In the genomic region with DNA sequence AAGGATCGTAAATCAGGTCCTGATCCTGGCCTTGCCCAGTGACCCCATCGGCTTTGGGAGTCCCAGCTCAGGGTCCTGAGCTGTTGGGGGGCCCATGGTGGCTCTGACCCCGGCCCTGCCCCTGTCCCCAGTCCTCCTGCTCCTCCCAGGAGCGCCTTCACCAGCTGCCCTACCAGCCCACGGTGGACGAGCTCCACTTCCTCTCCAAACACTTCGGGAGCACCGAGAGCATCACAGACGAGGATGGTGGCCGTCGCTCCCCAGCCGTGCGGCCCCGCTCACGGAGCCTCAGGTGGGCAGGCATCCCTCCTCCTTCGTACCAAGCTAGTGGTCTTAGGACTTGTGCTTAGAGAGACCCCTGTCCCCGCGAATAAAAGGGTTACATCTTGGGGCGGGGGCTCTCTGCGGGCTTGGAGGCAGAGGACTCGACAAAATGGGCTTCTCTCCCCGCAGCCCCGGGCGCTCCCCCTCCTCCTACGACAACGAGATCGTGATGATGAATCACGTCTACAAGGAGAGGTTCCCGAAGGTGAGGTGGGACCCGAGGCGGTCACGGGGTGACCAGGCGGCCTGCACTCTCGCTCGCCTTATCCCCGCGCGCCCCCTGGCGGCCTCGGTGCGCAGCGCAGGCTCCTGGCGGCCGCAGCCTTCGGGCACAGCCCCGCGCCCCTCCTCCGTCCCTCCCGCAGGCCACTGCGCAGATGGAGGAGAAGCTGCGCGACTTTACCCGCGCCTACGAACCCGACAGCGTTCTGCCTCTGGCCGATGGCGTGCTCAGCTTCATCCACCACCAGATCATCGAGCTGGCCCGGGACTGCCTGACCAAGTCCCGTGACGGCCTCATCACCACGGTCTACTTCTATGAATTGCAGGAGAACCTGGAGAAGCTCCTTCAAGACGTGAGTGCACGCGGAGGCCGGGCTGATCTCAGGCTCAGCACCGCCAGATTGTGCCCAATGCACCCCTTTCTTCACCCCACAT, we compare ENCODE assay signal across 7 cellular contexts.
DNase-seq lines count a peak whose midpoint lies in the region; TF ChIP-seq lines count a peak whose summit lies in the region.

No MANE protein-coding gene starts in this region.

- H3K9me3 ChIP-seq in neutrophil = no peaks in the 10 kb centered on the region

- no peaks in the 10 kb centered on the region for H3K36me3 ChIP-seq in neutrophil

- peaks cover 5 to 9% of the 10 kb centered on the region in 2 experiments for H3K4me1 ChIP-seq in neutrophil (ENCODE audit: control insufficient read depth in 1 of 2, insufficient read depth in 1 of 2, low read depth in 1 of 2, low read length in 1 of 2)

- peak; percentile 88 for TF ChIP-seq RAD21 in Ishikawa (IDR thresholded peaks at IDR 0.05; ENCODE audit: low read depth)

- peak; percentile 99 for TF ChIP-seq CTCF in GM12873 (IDR thresholded peaks at IDR 0.05; ENCODE audit: insufficient read depth, low read depth, low read length, missing control alignments)
- peak; percentile 99 for TF ChIP-seq CTCF in neutrophil (IDR thresholded peaks at IDR 0.05)

- DNase-seq in SHP77 treated with DMSO at 0.1 percent for 48 hours (lab: John Stamatoyannopoulos, UW) (peak; percentile 15), fibroblast of the conjunctiva (ENCODE audit: low read depth) (peak; percentile 56), stromal cell of bone marrow (ENCODE audit: low read depth) (peak; percentile 60)
- peak; percentile 95 for DNase-seq in activated effector memory CD4-positive, alpha-beta T cell treated with anti-CD3 and anti-CD28 coated beads, Interleukin-2, amount 50 U/mL, for 16 hours

- H3K27me3 ChIP-seq in neutrophil = peaks cover 82% of the 10 kb centered on the region

- H3K4me3 ChIP-seq in neutrophil (ENCODE audit: low read depth in 1 of 2, low read length in 1 of 2) = peak overlapping the region in 1 of 2 experiments; percentile 49

- TF ChIP-seq EP300 in Ishikawa (IDR thresholded peaks at IDR 0.05; ENCODE audit: borderline replicate concordance) = no peak

- no peak overlapping the region for H3K27ac ChIP-seq in neutrophil

TF ChIP-seq in Ishikawa, 13 proteins besides CTCF, POLR2A, EP300 and RAD21:
- TF ChIP-seq CEBPB (IDR thresholded peaks at IDR 0.05) (no peak), NFIC (IDR thresholded peaks at IDR 0.05) (no peak), TCF12 (IDR thresholded peaks at IDR 0.05; ENCODE audit: low read depth) (peak; percentile 23; the same call in 1 of the 2 replicates), CREB1 (IDR thresholded peaks at IDR 0.05; ENCODE audit: low read depth) (no peak), TAF1 (IDR thresholded peaks at IDR 0.05; ENCODE audit: low read depth) (no peak), TEAD4 (IDR thresholded peaks at IDR 0.05) (no peak), EGR1 (IDR thresholded peaks at IDR 0.05) (no peak), ZBTB7A (IDR thresholded peaks at IDR 0.05; ENCODE audit: low read depth) (no peak; the same call in 1 of the 2 replicates), FOXM1 (IDR thresholded peaks at IDR 0.05; ENCODE audit: borderline replicate concordance, low read depth) (no peak), USF1 (IDR thresholded peaks at IDR 0.05) (peak; percentile 69), YY1 (IDR thresholded peaks at IDR 0.05; ENCODE audit: low read depth) (no peak)
- TF ChIP-seq, protein P1, sequence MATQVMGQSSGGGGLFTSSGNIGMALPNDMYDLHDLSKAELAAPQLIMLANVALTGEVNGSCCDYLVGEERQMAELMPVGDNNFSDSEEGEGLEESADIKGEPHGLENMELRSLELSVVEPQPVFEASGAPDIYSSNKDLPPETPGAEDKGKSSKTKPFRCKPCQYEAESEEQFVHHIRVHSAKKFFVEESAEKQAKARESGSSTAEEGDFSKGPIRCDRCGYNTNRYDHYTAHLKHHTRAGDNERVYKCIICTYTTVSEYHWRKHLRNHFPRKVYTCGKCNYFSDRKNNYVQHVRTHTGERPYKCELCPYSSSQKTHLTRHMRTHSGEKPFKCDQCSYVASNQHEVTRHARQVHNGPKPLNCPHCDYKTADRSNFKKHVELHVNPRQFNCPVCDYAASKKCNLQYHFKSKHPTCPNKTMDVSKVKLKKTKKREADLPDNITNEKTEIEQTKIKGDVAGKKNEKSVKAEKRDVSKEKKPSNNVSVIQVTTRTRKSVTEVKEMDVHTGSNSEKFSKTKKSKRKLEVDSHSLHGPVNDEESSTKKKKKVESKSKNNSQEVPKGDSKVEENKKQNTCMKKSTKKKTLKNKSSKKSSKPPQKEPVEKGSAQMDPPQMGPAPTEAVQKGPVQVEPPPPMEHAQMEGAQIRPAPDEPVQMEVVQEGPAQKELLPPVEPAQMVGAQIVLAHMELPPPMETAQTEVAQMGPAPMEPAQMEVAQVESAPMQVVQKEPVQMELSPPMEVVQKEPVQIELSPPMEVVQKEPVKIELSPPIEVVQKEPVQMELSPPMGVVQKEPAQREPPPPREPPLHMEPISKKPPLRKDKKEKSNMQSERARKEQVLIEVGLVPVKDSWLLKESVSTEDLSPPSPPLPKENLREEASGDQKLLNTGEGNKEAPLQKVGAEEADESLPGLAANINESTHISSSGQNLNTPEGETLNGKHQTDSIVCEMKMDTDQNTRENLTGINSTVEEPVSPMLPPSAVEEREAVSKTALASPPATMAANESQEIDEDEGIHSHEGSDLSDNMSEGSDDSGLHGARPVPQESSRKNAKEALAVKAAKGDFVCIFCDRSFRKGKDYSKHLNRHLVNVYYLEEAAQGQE (IDR thresholded peaks at IDR 0.05; ENCODE audit: low read depth) = no peak
- TF ChIP-seq, protein P2, sequence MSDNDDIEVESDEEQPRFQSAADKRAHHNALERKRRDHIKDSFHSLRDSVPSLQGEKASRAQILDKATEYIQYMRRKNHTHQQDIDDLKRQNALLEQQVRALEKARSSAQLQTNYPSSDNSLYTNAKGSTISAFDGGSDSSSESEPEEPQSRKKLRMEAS (IDR thresholded peaks at IDR 0.05) = 0 out of 2 replicates have a peak, but pooled peaks have one; percentile 39

Comparison
In these comparisons a context has a peak if more than half of its experiments do, and no peak if none do; other contexts are left out.
1. DNase-seq: peak in every context shown above with its lines; median percentile 95 in activated effector memory CD4-positive, alpha-beta T cell treated with anti-CD3 and anti-CD28 coated beads, Interleukin-2, amount 50 U/mL, for 16 hours; 60 in stromal cell of bone marrow; 56 in fibroblast of the conjunctiva; 15 in SHP77 treated with DMSO at 0.1 percent for 48 hours.